In genomic region chr1:206579747-206580437, GRCh38 we compare ENCODE assay signal across 9 cellular contexts. TPM values are rescaled to one million over a fixed set of nuclear protein-coding genes. Genes with fewer than 3 reads are reported as not detected.
DNase-seq lines count a peak whose midpoint lies in the region; ATAC-seq and TF ChIP-seq lines count a peak whose summit lies in the region.
"Had no signal": no experiment of that assay in that cellular context is flagged by ENCODE, and none has a peak within 500 bp of the region (broad histone marks: within the 10 kb centered on the region; RNA-seq: fewer than 3 reads in every experiment).

No MANE protein-coding gene starts in this region.

- H3K9me3 ChIP-seq in H9 (ENCODE audit: control insufficient read depth, low read depth, low read length), result no peaks in the 10 kb centered on the region

- peaks cover 72% of the 10 kb centered on the region for H3K36me3 Mint-ChIP-seq in activated naive CD8-positive, alpha-beta T cell treated with anti-CD3 and anti-CD28 coated beads, Interleukin-2, amount 50 U/mL, for 24 hours (ENCODE audit: low read depth)
- peaks cover 48 to 70% of the 10 kb centered on the region in 2 donors for H3K36me3 Mint-ChIP-seq in stimulated activated naive B cell treated with anti-CD40 and anti-IgM and Interleukin-4, amounts not matched to agents 10 μg/mL and 1 μg/mL and 100 μg/mL, for 72 hours
- H3K36me3 Mint-ChIP-seq in H9 (ENCODE audit: insufficient read depth in 1 of 3, low read depth in 3 of 3), result no peaks in the 10 kb centered on the region

- TF ChIP-seq CTCF in H9 (conservative IDR thresholded peaks at IDR 0.05), result no peak

- H4K8ac ChIP-seq in H9 (replicated peaks; ENCODE audit: insufficient read length, low read depth, low read length), result no peak overlapping the region

- no peak overlapping the region for H3K9ac ChIP-seq in H9 (ENCODE audit: extremely low read depth, insufficient read length, low read length)

- H3K23me2 ChIP-seq in H9 (ENCODE audit: insufficient read length, low read depth, low read length, poor library complexity, severe bottlenecking), result no peaks in the 10 kb centered on the region

- H3K4me1 ChIP-seq in H9 (ENCODE audit: insufficient read depth, low read length), result no peaks in the 10 kb centered on the region

- H4K20me1 ChIP-seq in H9 (ENCODE audit: control insufficient read depth, insufficient read depth, insufficient read length), result no peaks in the 10 kb centered on the region

- ATAC-seq in GM18861 (IDR thresholded peaks at IDR 0.05; ENCODE audit: unreplicated experiment), result peak; percentile 81
- peak; percentile 62 for ATAC-seq in HG03039 (IDR thresholded peaks at IDR 0.05; ENCODE audit: unreplicated experiment)
- peak; percentile 68 for ATAC-seq in activated naive CD8-positive, alpha-beta T cell treated with anti-CD3 and anti-CD28 coated beads, Interleukin-2, amount 50 U/mL, for 24 hours
- peak; percentile 85 to 89 for ATAC-seq in stimulated activated naive B cell treated with anti-CD40 and anti-IgM and Interleukin-4, amounts not matched to agents 10 μg/mL and 1 μg/mL and 100 μg/mL, for 72 hours (replicated peaks)

- H3K4me3 Mint-ChIP-seq in activated naive CD8-positive, alpha-beta T cell treated with anti-CD3 and anti-CD28 coated beads, Interleukin-2, amount 50 U/mL, for 24 hours, result peak overlapping the region; percentile 58
- H3K4me3 Mint-ChIP-seq in stimulated activated naive B cell treated with anti-CD40 and anti-IgM and Interleukin-4, amounts not matched to agents 10 μg/mL and 1 μg/mL and 100 μg/mL, for 72 hours, result peak overlapping the region; percentile 68 to 76
- no peak overlapping the region; a peak in 1 of 5 replicates for H3K4me3 Mint-ChIP-seq in H9

- no peak overlapping the region for H3K14ac ChIP-seq in H9 (ENCODE audit: insufficient read depth, low read length)

- no peak overlapping the region for H4K5ac ChIP-seq in H9 (ENCODE audit: insufficient read length, low read depth, low read length)

- H2BK15ac ChIP-seq in H9 (ENCODE audit: low read depth, low read length), result no peak overlapping the region

- no peak overlapping the region for H3K56ac ChIP-seq in H9 (ENCODE audit: insufficient read length, low read depth, low read length)

- peak overlapping the region; percentile 100 for H3K27ac Mint-ChIP-seq in activated naive CD8-positive, alpha-beta T cell treated with anti-CD3 and anti-CD28 coated beads, Interleukin-2, amount 50 U/mL, for 24 hours
- H3K27ac Mint-ChIP-seq in stimulated activated naive B cell treated with anti-CD40 and anti-IgM and Interleukin-4, amounts not matched to agents 10 μg/mL and 1 μg/mL and 100 μg/mL, for 72 hours, result peak overlapping the region; percentile 99
- H3K27ac Mint-ChIP-seq in H9, result no peak overlapping the region

- H2BK20ac ChIP-seq in H9 (ENCODE audit: low read depth, low read length, poor library complexity, severe bottlenecking), result no peak overlapping the region

- H3K23ac ChIP-seq in H9 (ENCODE audit: insufficient read length, low read depth, low read length), result no peak overlapping the region

- no peak overlapping the region for H3T11ph ChIP-seq in H9 (ENCODE audit: low read length)

- no peaks in the 10 kb centered on the region for H3K79me1 ChIP-seq in H9 (ENCODE audit: insufficient read depth, low read depth, low read length, poor library complexity, severe bottlenecking)

- no peaks in the 10 kb centered on the region for H3K27me3 ChIP-seq in H9 (ENCODE audit: insufficient read depth, low read length)

- no peak overlapping the region for H3K4ac ChIP-seq in H9 (ENCODE audit: low read depth, low read length)

- H3K27ac ChIP-seq in H9 (ENCODE audit: insufficient read length, low read depth, low read length), result no peak overlapping the region
- H3K27ac ChIP-seq: VCaP had no signal

- H3K4me1 Mint-ChIP-seq in activated naive CD8-positive, alpha-beta T cell treated with anti-CD3 and anti-CD28 coated beads, Interleukin-2, amount 50 U/mL, for 24 hours, result peaks cover 98% of the 10 kb centered on the region
- peaks cover 78 to 90% of the 10 kb centered on the region in 2 donors for H3K4me1 Mint-ChIP-seq in stimulated activated naive B cell treated with anti-CD40 and anti-IgM and Interleukin-4, amounts not matched to agents 10 μg/mL and 1 μg/mL and 100 μg/mL, for 72 hours
- H3K4me1 Mint-ChIP-seq in H9, result peaks cover 3 to 20% of the 10 kb centered on the region in 2 experiments

- WGBS in H9 (ENCODE audit: extremely low coverage, insufficient read length, low lambda C conversion rate), result no CpG with 5 or more reads among the region's 11 CpGs

- no peaks in the 10 kb centered on the region for H3K27me3 Mint-ChIP-seq in activated naive CD8-positive, alpha-beta T cell treated with anti-CD3 and anti-CD28 coated beads, Interleukin-2, amount 50 U/mL, for 24 hours
- H3K27me3 Mint-ChIP-seq in stimulated activated naive B cell treated with anti-CD40 and anti-IgM and Interleukin-4, amounts not matched to agents 10 μg/mL and 1 μg/mL and 100 μg/mL, for 72 hours, result no peaks in the 10 kb centered on the region
- H3K27me3 Mint-ChIP-seq in H9 (ENCODE audit: low read depth), result peaks cover 3% of the 10 kb centered on the region

- DNase-seq in T-helper 1 cell (peak; percentile 66 to 96 (median 74)), midbrain (lab: John Stamatoyannopoulos, UW) (peak; percentile 51), H9 (no peak), NCI-H510A (lab: John Stamatoyannopoulos, UW) (no peak)
- peak; percentile 92 for DNase-seq in activated naive CD8-positive, alpha-beta T cell treated with anti-CD3 and anti-CD28 coated beads, Interleukin-2, amount 50 U/mL, for 24 hours
- peak; percentile 94 for DNase-seq in stimulated activated naive B cell treated with anti-CD40 and anti-IgM and Interleukin-4, amounts not matched to agents 10 μg/mL and 1 μg/mL and 100 μg/mL, for 72 hours

- no peaks in the 10 kb centered on the region for H3K9me3 Mint-ChIP-seq in activated naive CD8-positive, alpha-beta T cell treated with anti-CD3 and anti-CD28 coated beads, Interleukin-2, amount 50 U/mL, for 24 hours
- H3K9me3 Mint-ChIP-seq in stimulated activated naive B cell treated with anti-CD40 and anti-IgM and Interleukin-4, amounts not matched to agents 10 μg/mL and 1 μg/mL and 100 μg/mL, for 72 hours, result peaks cover 0 to 2% of the 10 kb centered on the region in 2 donors
- H3K9me3 Mint-ChIP-seq in H9, result no peaks in the 10 kb centered on the region

- H2BK120ac ChIP-seq in H9 (ENCODE audit: low read depth, low read length, poor library complexity, severe bottlenecking), result no peak overlapping the region

- H3K18ac ChIP-seq in H9 (ENCODE audit: insufficient read length, low read depth, low read length), result no peak overlapping the region

- H3K4me2 ChIP-seq in H9 (ENCODE audit: insufficient read depth, insufficient read length, low read length), result no peak overlapping the region

- H2AK5ac ChIP-seq in H9 (ENCODE audit: insufficient read length, low read length), result no peak overlapping the region

- no peak overlapping the region for H4K91ac ChIP-seq in H9 (ENCODE audit: insufficient read length, low read depth, low read length)

- no peak overlapping the region for H2BK12ac ChIP-seq in H9 (ENCODE audit: insufficient read length, low read depth, low read length)

- no peaks in the 10 kb centered on the region for H3K79me2 ChIP-seq in H9 (ENCODE audit: insufficient read depth, low read length)

- no peak overlapping the region for H2AFZ ChIP-seq in H9 (ENCODE audit: low read length)

- H2BK5ac ChIP-seq in H9 (ENCODE audit: insufficient read length, low read length), result no peak overlapping the region

RNA-seq across cellular contexts. Expression of gene EIF2D, which starts 32.4 kb away (rescaled TPM):
- total RNA-seq in H9 (2021), result 32.7 and 35.8 TPM in 2 replicates

RNA-seq across cellular contexts. Expression of gene DYRK3, which starts 55.4 kb away (rescaled TPM):
- total RNA-seq in H9 (2021), result 4.0 and 4.7 TPM in 2 replicates

Comparison
In these comparisons a context has a peak if more than half of its experiments do, and no peak if none do; other contexts are left out.
1. DNase-seq: peak in T-helper 1 cell (5 of 5), activated naive CD8-positive, alpha-beta T cell treated with anti-CD3 and anti-CD28 coated beads, Interleukin-2, amount 50 U/mL, for 24 hours (single experiment), midbrain (single experiment) and stimulated activated naive B cell treated with anti-CD40 and anti-IgM and Interleukin-4, amounts not matched to agents 10 μg/mL and 1 μg/mL and 100 μg/mL, for 72 hours (single experiment); none in H9 (single experiment) and NCI-H510A (single experiment).
2. H3K27ac Mint-ChIP-seq: peak in activated naive CD8-positive, alpha-beta T cell treated with anti-CD3 and anti-CD28 coated beads, Interleukin-2, amount 50 U/mL, for 24 hours (single experiment) and stimulated activated naive B cell treated with anti-CD40 and anti-IgM and Interleukin-4, amounts not matched to agents 10 μg/mL and 1 μg/mL and 100 μg/mL, for 72 hours (single experiment); none in H9 (0 of 3).
3. H3K4me3 Mint-ChIP-seq: peak in activated naive CD8-positive, alpha-beta T cell treated with anti-CD3 and anti-CD28 coated beads, Interleukin-2, amount 50 U/mL, for 24 hours (single experiment) and stimulated activated naive B cell treated with anti-CD40 and anti-IgM and Interleukin-4, amounts not matched to agents 10 μg/mL and 1 μg/mL and 100 μg/mL, for 72 hours (2 of 2); none in H9 (0 of 2).
4. Peak in every context shown above with its lines, with median percentiles within 50 percentile points of each other: ATAC-seq.